Comparison of ENCODE assay signal across 8 cellular contexts in the genomic region with DNA sequence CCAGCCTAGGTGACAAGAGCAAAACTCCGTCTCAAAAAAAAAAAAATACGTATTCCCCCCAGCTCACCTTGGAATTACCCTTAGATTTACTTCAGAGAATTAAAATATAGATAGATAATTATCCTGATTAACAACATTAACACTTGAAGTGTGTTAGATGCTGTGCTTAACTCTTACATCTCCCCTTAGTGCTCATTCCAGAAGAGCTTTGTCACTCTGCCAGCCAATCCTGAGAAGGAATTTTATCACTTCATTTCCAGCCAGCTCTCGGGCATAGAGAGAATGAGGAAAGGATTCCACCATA. TPM values are rescaled to one million over a fixed set of nuclear protein-coding genes. Genes with fewer than 3 reads are reported as not detected.
DNase-seq lines count a peak whose midpoint lies in the region; FAIRE-seq and TF ChIP-seq lines count a peak whose summit lies in the region.
"Had no signal": no experiment of that assay in that cellular context is flagged by ENCODE, and none has a peak within 500 bp of the region (broad histone marks: within the 10 kb centered on the region; RNA-seq: fewer than 3 reads in every experiment).

No MANE protein-coding gene starts in this region.

- no peak overlapping the region for H2AFZ ChIP-seq in keratinocyte (ENCODE audit: control insufficient read depth, low read length)

- peaks cover 13% of the 10 kb centered on the region for H3K36me3 ChIP-seq in adipocyte (ENCODE audit: control insufficient read depth, insufficient read depth, low read length, severe bottlenecking)
- H3K36me3 ChIP-seq in keratinocyte (ENCODE audit: control insufficient read depth in 2 of 2, extremely low read depth in 1 of 2, insufficient read depth in 2 of 2, low read length in 2 of 2) = peaks cover 7 to 19% of the 10 kb centered on the region in 2 experiments
- H3K36me3 ChIP-seq in subcutaneous abdominal adipose tissue (ENCODE audit: control insufficient read depth in 5 of 5, insufficient read depth in 5 of 5, low read length in 5 of 5) = peaks cover 0 to 21% (median 18%) of the 10 kb centered on the region in 5 donors

- H3K4me2 ChIP-seq in keratinocyte (ENCODE audit: control insufficient read depth, extremely low read depth, insufficient read depth, low read depth, low read length) = peak overlapping the region; percentile 76

- no peaks in the 10 kb centered on the region for H4K20me1 ChIP-seq in keratinocyte (ENCODE audit: control insufficient read depth, extremely low read depth, insufficient read depth, low read length)

- H3K27me3 Mint-ChIP-seq in IgD-negative memory B cell = no peaks in the 10 kb centered on the region

- dilution Hi-C loops in keratinocyte (cut with MboI; ENCODE audit: extremely low pct_ligation_motif_present, low sequenced_read_pairs) = no loop called here

- peak overlapping the region in 3 of 4 donors; percentile 34 to 84 (median 36) for H3K4me3 Mint-ChIP-seq in IgD-negative memory B cell

- H3K27ac ChIP-seq in keratinocyte (ENCODE audit: control insufficient read depth, insufficient read depth, low read length) (peak overlapping the region; percentile 99), subcutaneous abdominal adipose tissue (ENCODE audit: low read depth, low read length) (peak overlapping the region; percentile 97)

- H3K27me3 ChIP-seq in adipocyte (replicated peaks; ENCODE audit: control insufficient read depth, insufficient read depth, low read length) = no peaks in the 10 kb centered on the region
- H3K27me3 ChIP-seq in keratinocyte (ENCODE audit: control insufficient read depth, extremely low read depth, insufficient read depth, low read length) = no peaks in the 10 kb centered on the region
- peaks cover 0 to 11% (median 0%) of the 10 kb centered on the region in 5 donors for H3K27me3 ChIP-seq in subcutaneous abdominal adipose tissue (ENCODE audit: control insufficient read depth in 5 of 5, insufficient read depth in 4 of 5, low read length in 5 of 5)

- no peak overlapping the region for H3K27ac Mint-ChIP-seq in IgD-negative memory B cell
- H3K27ac Mint-ChIP-seq: mesothelial cell of epicardium had no signal

- H3K79me2 ChIP-seq in keratinocyte (ENCODE audit: control insufficient read depth, insufficient read depth, low read length) = peaks cover 57% of the 10 kb centered on the region

- H3K36me3 Mint-ChIP-seq in IgD-negative memory B cell = no peaks in the 10 kb centered on the region

- DNase-seq in adipocyte (ENCODE audit: low read depth) = no peak
- no peak for DNase-seq in keratinocyte (ENCODE audit: low read depth, low spot score)
- DNase-seq in NCI-H748 treated with DMSO at 0.1 percent for 48 hours (lab: John Stamatoyannopoulos, UW) = no peak
- DNase-seq in stimulated activated CD4-positive, alpha-beta T cell treated with anti-CD3 and anti-CD28 coated beads, Interleukin-1b, Interleukin-23, amount 100 ng/mL, for 48 hours = no peak
- DNase-seq in KG1 (lab: John Stamatoyannopoulos, UW) = no peak

- no peak for TF ChIP-seq CTCF in keratinocyte (optimal IDR thresholded peaks at IDR 0.05 in 1 of 3, IDR thresholded peaks at IDR 0.05 in 1 of 3, conservative IDR thresholded peaks at IDR 0.05 in 1 of 3; ENCODE audit: extremely low read depth in 1 of 3, insufficient read depth in 2 of 3, low read length in 3 of 3)

- H3K9me1 ChIP-seq in keratinocyte (ENCODE audit: control insufficient read depth, extremely low read depth, insufficient read depth, low read length) = no peaks in the 10 kb centered on the region

- FAIRE-seq in keratinocyte (lab: Jason Lieb, UNC) = no peak

- H3K9me3 Mint-ChIP-seq in IgD-negative memory B cell = no peaks in the 10 kb centered on the region
- H3K9me3 Mint-ChIP-seq: mesothelial cell of epicardium had no signal

- H3K4me1 ChIP-seq in adipocyte (ENCODE audit: control insufficient read depth, insufficient read depth, low read length) (peaks cover 62% of the 10 kb centered on the region), keratinocyte (ENCODE audit: control insufficient read depth, extremely low read depth, insufficient read depth, low read length) (peaks cover 56% of the 10 kb centered on the region), subcutaneous abdominal adipose tissue (ENCODE audit: control insufficient read depth in 5 of 5, insufficient read depth in 5 of 5, low read length in 5 of 5) (peaks cover 33 to 81% (median 78%) of the 10 kb centered on the region in 5 donors)

- H3K9ac ChIP-seq in adipocyte (ENCODE audit: low read length) = peak overlapping the region; percentile 97
- H3K9ac ChIP-seq in keratinocyte (ENCODE audit: control insufficient read depth, extremely low read depth, insufficient read depth, low read length) = peak overlapping the region; percentile 96
- peak overlapping the region; percentile 33 to 95 (median 69) for H3K9ac ChIP-seq in subcutaneous abdominal adipose tissue (ENCODE audit: low read length in 5 of 5)

- H3K9me3 ChIP-seq in adipocyte (ENCODE audit: control insufficient read depth, low read length) = no peaks in the 10 kb centered on the region
- no peaks in the 10 kb centered on the region for H3K9me3 ChIP-seq in keratinocyte (ENCODE audit: control insufficient read depth, low read depth, low read length)
- H3K9me3 ChIP-seq in subcutaneous abdominal adipose tissue (ENCODE audit: control insufficient read depth in 5 of 5, low read length in 5 of 5) = peaks cover 0 to 2% (median 0%) of the 10 kb centered on the region in 5 donors

- H3K4me3 ChIP-seq in adipocyte (ENCODE audit: low read length) = peak overlapping the region; percentile 90
- H3K4me3 ChIP-seq in keratinocyte (ENCODE audit: control insufficient read depth in 2 of 3, extremely low read depth in 1 of 3, insufficient read depth in 2 of 3, low read depth in 1 of 3, low read length in 3 of 3) = peak overlapping the region; percentile 20 to 65 (median 64)
- peak overlapping the region in 4 of 5 donors; percentile 25 to 60 (median 40) for H3K4me3 ChIP-seq in subcutaneous abdominal adipose tissue (ENCODE audit: low read depth in 1 of 5, low read length in 5 of 5)

- H3K4me1 Mint-ChIP-seq in IgD-negative memory B cell = peaks cover 0 to 18% (median 17%) of the 10 kb centered on the region in 3 donors

RNA-seq across cellular contexts. Expression of a gene that starts 1.6 kb away (rescaled TPM):
- polyA plus RNA-seq in IgD-negative memory B cell (35.7 TPM), keratinocyte (245 to 385 TPM (median 272 TPM) in 3 replicates)
- 41.9 TPM for polyA plus RNA-seq in keratinocyte (2011; ENCODE audit: low read depth)
- polyA plus RNA-seq in keratinocyte (2011; cell fraction: cytosol; rRNA removed) = 316 and 399 TPM in 2 replicates
- 637 and 800 TPM in 2 replicates for polyA plus RNA-seq in keratinocyte (2011; cell fraction: nucleus; rRNA removed)
- polyA plus RNA-seq in keratinocyte (2012; ENCODE audit: low replicate concordance) = 195 and 241 TPM in 2 replicates
- 280 to 465 TPM (median 409 TPM) in 3 replicates for polyA minus RNA-seq in keratinocyte
- polyA minus RNA-seq in keratinocyte (2011; cell fraction: cytosol; rRNA and poly(A)+ RNA removed) = 214 TPM
- polyA minus RNA-seq in keratinocyte (2011; cell fraction: nucleus; rRNA and poly(A)+ RNA removed) = 152 and 244 TPM in 2 replicates

RNA-seq across cellular contexts. Expression of a gene that starts 2.3 kb away (rescaled TPM):
- polyA plus RNA-seq in IgD-negative memory B cell (102 TPM), keratinocyte (133 to 300 TPM (median 217 TPM) in 3 replicates)
- polyA plus RNA-seq in keratinocyte (2011; ENCODE audit: low read depth) = 8.8 TPM
- 204 and 245 TPM in 2 replicates for polyA plus RNA-seq in keratinocyte (2011; cell fraction: cytosol; rRNA removed)
- 66.6 and 66.9 TPM in 2 replicates for polyA plus RNA-seq in keratinocyte (2011; cell fraction: nucleus; rRNA removed)
- 78.8 and 129 TPM in 2 replicates for polyA plus RNA-seq in keratinocyte (2012; ENCODE audit: low replicate concordance)
- 75.8 to 128 TPM (median 83.8 TPM) in 3 replicates for polyA minus RNA-seq in keratinocyte
- polyA minus RNA-seq in keratinocyte (2011; cell fraction: cytosol; rRNA and poly(A)+ RNA removed) = 44.7 TPM
- polyA minus RNA-seq in keratinocyte (2011; cell fraction: nucleus; rRNA and poly(A)+ RNA removed) = 10.4 and 19.9 TPM in 2 replicates

RNA-seq across cellular contexts. Expression of a gene that starts 10.6 kb away (rescaled TPM):
- polyA plus RNA-seq in IgD-negative memory B cell = 42.5 TPM
- polyA plus RNA-seq in keratinocyte = 15.1 to 22.3 TPM (median 15.9 TPM) in 3 replicates
- polyA plus RNA-seq in keratinocyte (2011; ENCODE audit: low read depth) = 2.4 TPM
- 15.2 and 15.6 TPM in 2 replicates for polyA plus RNA-seq in keratinocyte (2011; cell fraction: cytosol; rRNA removed)
- 33.6 and 33.8 TPM in 2 replicates for polyA plus RNA-seq in keratinocyte (2011; cell fraction: nucleus; rRNA removed)
- polyA plus RNA-seq in keratinocyte (2012; ENCODE audit: low replicate concordance) = 16.4 and 18.9 TPM in 2 replicates
- polyA minus RNA-seq in keratinocyte = 15.5 to 20.0 TPM (median 15.6 TPM) in 3 replicates
- polyA minus RNA-seq in keratinocyte (2011; cell fraction: cytosol; rRNA and poly(A)+ RNA removed) = 20.5 TPM
- polyA minus RNA-seq in keratinocyte (2011; cell fraction: nucleus; rRNA and poly(A)+ RNA removed) = 10.2 and 12.9 TPM in 2 replicates

RNA-seq across cellular contexts. Expression of a gene that starts 11.0 kb away (rescaled TPM):
- polyA plus RNA-seq in IgD-negative memory B cell (57.6 TPM), keratinocyte (44.7 to 101 TPM (median 51.4 TPM) in 3 replicates)
- polyA plus RNA-seq in keratinocyte (2011; ENCODE audit: low read depth) = 39.1 TPM
- polyA plus RNA-seq in keratinocyte (2011; cell fraction: cytosol; rRNA removed) = 46.5 and 61.9 TPM in 2 replicates
- 99.8 and 124 TPM in 2 replicates for polyA plus RNA-seq in keratinocyte (2011; cell fraction: nucleus; rRNA removed)
- polyA plus RNA-seq in keratinocyte (2012; ENCODE audit: low replicate concordance) = 54.2 and 66.7 TPM in 2 replicates
- polyA minus RNA-seq in keratinocyte = 68.7 to 133 TPM (median 68.8 TPM) in 3 replicates
- polyA minus RNA-seq in keratinocyte (2011; cell fraction: cytosol; rRNA and poly(A)+ RNA removed) = 74.1 TPM
- polyA minus RNA-seq in keratinocyte (2011; cell fraction: nucleus; rRNA and poly(A)+ RNA removed) = 39.9 and 40.5 TPM in 2 replicates

RNA-seq across cellular contexts. Expression of a gene that starts 16.3 kb away (rescaled TPM):
- polyA plus RNA-seq in IgD-negative memory B cell = 123 TPM
- polyA plus RNA-seq in keratinocyte = 15.1 to 29.9 TPM (median 15.6 TPM) in 3 replicates
- polyA plus RNA-seq in keratinocyte (2011; ENCODE audit: low read depth) = 5.8 TPM
- 4.9 and 7.7 TPM in 2 replicates for polyA plus RNA-seq in keratinocyte (2011; cell fraction: cytosol; rRNA removed)
- polyA plus RNA-seq in keratinocyte (2011; cell fraction: nucleus; rRNA removed) = 45.9 and 54.4 TPM in 2 replicates
- polyA plus RNA-seq in keratinocyte (2012; ENCODE audit: low replicate concordance) = 15.9 and 21.9 TPM in 2 replicates
- 12.5 to 24.5 TPM (median 20.5 TPM) in 3 replicates for polyA minus RNA-seq in keratinocyte
- 12.5 TPM for polyA minus RNA-seq in keratinocyte (2011; cell fraction: cytosol; rRNA and poly(A)+ RNA removed)
- 46.6 and 54.2 TPM in 2 replicates for polyA minus RNA-seq in keratinocyte (2011; cell fraction: nucleus; rRNA and poly(A)+ RNA removed)

Comparison
In these comparisons a context has a peak if more than half of its experiments do, and no peak if none do; other contexts are left out.
1. H3K4me3 ChIP-seq: peak in every context shown above with its lines; median percentile 90 in adipocyte; 64 in keratinocyte; 40 in subcutaneous abdominal adipose tissue.